Comparison of ENCODE assay signal across 23 cellular contexts in genomic region chr14:50633954-50634353, GRCh38.
"Had no signal": no experiment of that assay in that cellular context is flagged by ENCODE, and none has a peak within 500 bp of the region (broad histone marks: within the 10 kb centered on the region; RNA-seq: fewer than 3 reads in every experiment).

No MANE protein-coding gene starts in this region.

- H3K4me1 ChIP-seq: ascending aorta had no signal

- H3K9me3 ChIP-seq: ascending aorta, SJSA1 had no signal

- FAIRE-seq: RCC 7860 had no signal

- DNase-seq: activated CD4-positive, alpha-beta memory T cell treated with anti-CD3 and anti-CD28 coated beads for 36 hours; activated CD4-positive, alpha-beta T cell treated with anti-CD3 and anti-CD28 coated beads, Interleukin-2, amount 10 ng/mL, durations not matched to agents 7 days and 5 days; activated CD4-positive, CD25-positive, alpha-beta regulatory T cell; activated CD8-positive, alpha-beta memory T cell treated with anti-CD3 and anti-CD28 coated beads for 24 hours; activated effector memory CD4-positive, alpha-beta T cell treated with anti-CD3 and anti-CD28 coated beads, Interleukin-2, amount 50 U/mL, for 16 hours; activated naive CD4-positive, alpha-beta T cell treated with Interleukin-2 at 50 U/mL for 16 hours; activated naive CD8-positive, alpha-beta T cell treated with anti-CD3 and anti-CD28 coated beads, Interleukin-2, amount 50 U/mL, for 24 hours; activated T-cell treated with anti-CD3 and anti-CD28 coated beads, Interleukin-2, amount 50 U/mL, for 4 hours; amniotic stem cell; NCI-H1105 treated with DMSO at 0.1 percent for 48 hours; NCI-H146; NCI-H187 treated with DMSO at 0.1 percent for 48 hours; NCI-H2081 treated with DMSO at 0.1 percent for 48 hours; NCI-H446; NCI-H524; SHP77; SW 1271 had no signal

- H3K27me3 ChIP-seq: ascending aorta, SJSA1 had no signal

- H3K4me3 ChIP-seq: ascending aorta, SJSA1 had no signal

- H3K27ac ChIP-seq: ascending aorta, SJSA1, VCaP had no signal

- ATAC-seq: activated naive CD4-positive, alpha-beta T cell treated with anti-CD3 and anti-CD28 coated beads, Interleukin-2, amount 50 U/mL, for 72 hours; activated naive CD8-positive, alpha-beta T cell treated with anti-CD3 and anti-CD28 coated beads, Interleukin-2, amount 50 U/mL, for 24 hours; activated T-cell treated with anti-CD3 and anti-CD28 coated beads, Interleukin-2, amount 50 U/mL, for 4 hours; SK-N-SH treated with all-trans-retinoic acid at 6 μM for 48 hours had no signal
